In genomic region chrX:11386001-11386523, GRCh38 we compare ENCODE assay signal across 8 cellular contexts.
DNase-seq lines count a peak whose midpoint lies in the region; ATAC-seq and TF ChIP-seq lines count a peak whose summit lies in the region.

No MANE protein-coding gene starts in this region.

- H3K36me3 Mint-ChIP-seq in CD8-positive, alpha-beta memory T cell: no peaks in the 10 kb centered on the region

- H3K4me1 Mint-ChIP-seq in CD8-positive, alpha-beta memory T cell: no peaks in the 10 kb centered on the region

- H3K4me3 ChIP-seq in CD8-positive, alpha-beta memory T cell (ENCODE audit: low read length): no peak overlapping the region
- H3K4me3 ChIP-seq in fibroblast of pulmonary artery (replicated peaks; ENCODE audit: low read depth, low read length): no peak overlapping the region

- no peaks in the 10 kb centered on the region for H3K9me3 ChIP-seq in CD8-positive, alpha-beta memory T cell (ENCODE audit: low read length)

- no peaks in the 10 kb centered on the region for H3K36me3 ChIP-seq in CD8-positive, alpha-beta memory T cell (ENCODE audit: insufficient read depth, low read length)

- no peaks in the 10 kb centered on the region for H3K4me1 ChIP-seq in CD8-positive, alpha-beta memory T cell (ENCODE audit: insufficient read depth, low read length)

- peak overlapping the region; percentile 57 for H3K27ac ChIP-seq in CD8-positive, alpha-beta memory T cell (ENCODE audit: low read depth, low read length)

- no peak overlapping the region for H3K4me3 Mint-ChIP-seq in CD8-positive, alpha-beta memory T cell

- POLR2A ChIA-PET in CD8-positive, alpha-beta memory T cell (lab: Charles Lee): no interaction called here
- POLR2A ChIA-PET in HEK293T (lab: Yijun Ruan, JAX): no interaction called here

- H3K27me3 ChIP-seq in CD8-positive, alpha-beta memory T cell (ENCODE audit: insufficient read depth, low read length, poor library complexity, severe bottlenecking): no peaks in the 10 kb centered on the region

- H3K9me3 Mint-ChIP-seq in CD8-positive, alpha-beta memory T cell: no peaks in the 10 kb centered on the region

- TF ChIP-seq CTCF in fibroblast of pulmonary artery (IDR thresholded peaks at IDR 0.05; ENCODE audit: low read length, missing control alignments): no peak

- DNase-seq in CD8-positive, alpha-beta memory T cell: no peak
- DNase-seq in OCI-M1 (lab: John Stamatoyannopoulos, UW) (peak; percentile 30), fibroblast of pulmonary artery (ENCODE audit: low read depth) (peak; percentile 77), renal cortical epithelial cell (ENCODE audit: low read depth) (peak; percentile 64), HEK293T (ENCODE audit: extremely low spot score) (no peak), DMS153 treated with DMSO at 0.1 percent for 48 hours (lab: John Stamatoyannopoulos, UW; ENCODE audit: unreplicated experiment) (no peak)

- H3K27me3 Mint-ChIP-seq in CD8-positive, alpha-beta memory T cell: peaks cover 0 to 3% of the 10 kb centered on the region in 2 donors

- CTCF ChIA-PET in CD8-positive, alpha-beta memory T cell (lab: Charles Lee): no interaction called here
- CTCF ChIA-PET in HEK293T (lab: Yijun Ruan, JAX): no interaction called here

- ATAC-seq in HG03025 (IDR thresholded peaks at IDR 0.05; ENCODE audit: low FRiP score, unreplicated experiment) (no peak), HG02588 (IDR thresholded peaks at IDR 0.05; ENCODE audit: unreplicated experiment) (no peak)

- no peak overlapping the region for H3K27ac Mint-ChIP-seq in CD8-positive, alpha-beta memory T cell

TF ChIP-seq in HEK293T, 16 proteins besides CTCF, POLR2A, EP300 and RAD21:
- TF ChIP-seq ZNF384 (IDR thresholded peaks at IDR 0.05): no peak
- TF ChIP-seq HDGF (IDR thresholded peaks at IDR 0.05; ENCODE audit: borderline replicate concordance): no peak
- TF ChIP-seq L3MBTL2 (conservative IDR thresholded peaks at IDR 0.05): no peak
- TF ChIP-seq FOXM1 (IDR thresholded peaks at IDR 0.05; ENCODE audit: borderline replicate concordance): no peak
- TF ChIP-seq FOXK2 (IDR thresholded peaks at IDR 0.05): no peak
- TF ChIP-seq ARNT (IDR thresholded peaks at IDR 0.05): no peak
- TF ChIP-seq SUZ12 (IDR thresholded peaks at IDR 0.05): no peak
- no peak for TF ChIP-seq SP1 (IDR thresholded peaks at IDR 0.05)
- no peak for TF ChIP-seq PKNOX1 (IDR thresholded peaks at IDR 0.05)
- no peak for TF ChIP-seq BHLHE40 (IDR thresholded peaks at IDR 0.05; ENCODE audit: borderline replicate concordance)
TF ChIP-seq in HEK293T: peak in this region for 0.

Comparison
In these comparisons a context has a peak if more than half of its experiments do, and no peak if none do; other contexts are left out.
1. DNase-seq: peak in OCI-M1 (single experiment), fibroblast of pulmonary artery (single experiment) and renal cortical epithelial cell (single experiment); none in CD8-positive, alpha-beta memory T cell (0 of 5), HEK293T (single experiment) and DMS153 treated with DMSO at 0.1 percent for 48 hours (single experiment).